15 cellular contexts compared by ENCODE assay signal in the genomic region with DNA sequence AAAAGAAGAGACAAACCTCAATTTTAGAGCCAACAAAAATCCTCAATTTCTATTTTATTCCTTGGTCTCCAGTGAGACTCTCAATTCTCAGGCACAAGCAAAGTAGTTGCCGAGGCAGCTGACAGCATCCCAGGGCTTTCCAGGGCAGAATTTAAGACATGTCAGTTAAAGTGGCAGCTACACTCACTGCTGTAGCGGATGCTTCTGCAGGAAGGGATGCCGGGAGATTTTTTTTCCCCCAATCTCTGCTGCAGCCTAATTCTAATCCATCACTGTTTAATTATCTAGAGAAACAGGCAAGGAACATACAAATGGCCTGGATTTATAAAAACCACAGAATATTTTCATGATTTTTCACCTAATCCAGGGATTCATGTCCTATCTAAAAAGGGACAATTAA. TPM values are rescaled to one million over a fixed set of nuclear protein-coding genes. Genes with fewer than 3 reads are reported as not detected.
A peak's percentile ranks its signal among the peaks of the same experiment; 100 is the strongest.
DNase-seq lines count a peak whose midpoint lies in the region; ATAC-seq and TF ChIP-seq lines count a peak whose summit lies in the region.
"Had no signal": no experiment of that assay in that cellular context is flagged by ENCODE, and none has a peak within 500 bp of the region (broad histone marks: within the 10 kb centered on the region; RNA-seq: fewer than 3 reads in every experiment).

No MANE protein-coding gene starts in this region.

- no peak overlapping the region for H3K4me3 Mint-ChIP-seq in T-helper 17 cell
- H3K4me3 Mint-ChIP-seq: activated B cell treated with CpG ODN at 0.5 μM for 24 hours; activated naive CD4-positive, alpha-beta T cell treated with anti-CD3 and anti-CD28 coated beads for 36 hours had no signal

- in situ Hi-C loops in GM23248 (cut with MboI) = no loop called here

- H3K27me3 ChIP-seq in GM23248 (replicated peaks; ENCODE audit: insufficient read depth) (no peaks in the 10 kb centered on the region), WERI-Rb-1 (ENCODE audit: insufficient read depth, low read depth, severe bottlenecking) (no peaks in the 10 kb centered on the region)

- no peak for TF ChIP-seq CTCF in WERI-Rb-1 (IDR thresholded peaks at IDR 0.05; ENCODE audit: low read depth, low read length)

- ATAC-seq in T-helper 17 cell (no peak), sciatic nerve (peak; percentile 61)

- peak overlapping the region; percentile 33 for H2AFZ ChIP-seq in GM23248

- intact Hi-C loops in sciatic nerve (cut with DNase I) = no loop called here

- peaks cover 32% of the 10 kb centered on the region for H3K4me1 ChIP-seq in GM23248 (ENCODE audit: insufficient read depth)

- 0 out of 2 replicates have a peak, but pooled peaks cover 13% of the 10 kb centered on the region for H3K79me2 ChIP-seq in GM23248 (ENCODE audit: insufficient read depth)

- 17 to 31% methylated on average over 3 of the region's 3 CpGs for WGBS in GM23248 (ENCODE audit: low coverage in 1 of 2, low lambda C conversion rate in 2 of 2, missing lambda C conversion rate in 2 of 2), 2 experiments

- DNase-seq in GM23248 (no peak), T-helper 17 cell (no peak), globus pallidus (ENCODE audit: low spot score) (peak; percentile 11), sciatic nerve (ENCODE audit: low spot score) (no peak), kidney tubule cell (ENCODE audit: low spot score) (no peak), amniotic stem cell (lab: John Stamatoyannopoulos, UW) (no peak), WERI-Rb-1 (no peak)
- no peak for DNase-seq in activated naive CD4-positive, alpha-beta T cell (lab: John Stamatoyannopoulos, UW)
- DNase-seq: activated B cell treated with CpG ODN at 0.5 μM for 24 hours; activated naive CD4-positive, alpha-beta T cell treated with anti-CD3 and anti-CD28 coated beads for 36 hours; EL; erythroblast; mammary epithelial cell; NCI-H1048 had no signal

- H3K9ac ChIP-seq in GM23248 = no peak overlapping the region

- H3K36me3 Mint-ChIP-seq in T-helper 17 cell (ENCODE audit: low read depth) = peaks cover 3% of the 10 kb centered on the region

- H3K27ac Mint-ChIP-seq in T-helper 17 cell = peak overlapping the region; percentile 53
- H3K27ac Mint-ChIP-seq: activated B cell treated with CpG ODN at 0.5 μM for 24 hours; activated naive CD4-positive, alpha-beta T cell treated with anti-CD3 and anti-CD28 coated beads for 36 hours had no signal

- H3K4me2 ChIP-seq in GM23248 (ENCODE audit: unreplicated experiment) = peak overlapping the region; percentile 62

- H3K9me2 ChIP-seq in GM23248 (ENCODE audit: insufficient read depth) = no peaks in the 10 kb centered on the region

- H3K36me3 ChIP-seq in GM23248 (ENCODE audit: low read depth) = no peaks in the 10 kb centered on the region
- no peaks in the 10 kb centered on the region for H3K36me3 ChIP-seq in WERI-Rb-1

- H3K27ac ChIP-seq in GM23248 (peak overlapping the region; percentile 67), WERI-Rb-1 (no peak overlapping the region)
- H3K27ac ChIP-seq: C4-2B had no signal

- no peaks in the 10 kb centered on the region for H4K20me1 ChIP-seq in GM23248 (ENCODE audit: insufficient read depth)

- H3K4me1 Mint-ChIP-seq in T-helper 17 cell = peaks cover 21% of the 10 kb centered on the region
- H3K4me1 Mint-ChIP-seq: activated B cell treated with CpG ODN at 0.5 μM for 24 hours had no signal

- H3K4me3 ChIP-seq in GM23248 (no peak overlapping the region; the same call in 1 of the 2 replicates), WERI-Rb-1 (ENCODE audit: low read depth, low read length) (no peak overlapping the region)

- H3F3A ChIP-seq in GM23248 (ENCODE audit: insufficient read depth) = peaks cover 17% of the 10 kb centered on the region

- H3K9me3 ChIP-seq in GM23248 (ENCODE audit: low read depth) = no peaks in the 10 kb centered on the region
- no peaks in the 10 kb centered on the region for H3K9me3 ChIP-seq in T-helper 17 cell (ENCODE audit: control insufficient read depth, low read length, poor library complexity, severe bottlenecking)
- H3K9me3 ChIP-seq in WERI-Rb-1 (ENCODE audit: severe bottlenecking) = no peaks in the 10 kb centered on the region

- no peaks in the 10 kb centered on the region for H3K27me3 Mint-ChIP-seq in T-helper 17 cell
- H3K27me3 Mint-ChIP-seq: activated B cell treated with CpG ODN at 0.5 μM for 24 hours had no signal

RNA-seq across cellular contexts. Expression of a gene that starts 57.0 kb away (rescaled TPM):
- 8.6 and 10.9 TPM in 2 replicates for total RNA-seq in GM23248 (2014; rRNA removed; shearing (Covaris generic))
- polyA plus RNA-seq in GM23248 (2016; fragmentation: Nextera tagmentation; extraction: Ambion mirVana) = 5.2 and 6.3 TPM in 2 replicates
- total RNA-seq in T-helper 17 cell (10 to 100 TPM; 28.7 to 35.6 TPM), sciatic nerve (17.7 TPM)
